8 cellular contexts compared by ENCODE assay signal in genomic region chr12:104288635-104289258, GRCh38. TPM values are rescaled to one million over a fixed set of nuclear protein-coding genes. Genes with fewer than 3 reads are reported as not detected.
DNase-seq lines count a peak whose midpoint lies in the region; ATAC-seq and TF ChIP-seq lines count a peak whose summit lies in the region.

No MANE protein-coding gene starts in this region.

- intact Hi-C loops in lower lobe of right lung (cut with DNase I): loop anchor here (5.0 kb wide), 1 partner anchor 71 kb away; the partner anchor contains the start of gene TXNRD1

- peaks cover 25% of the 10 kb centered on the region for H3K36me3 ChIP-seq in lower lobe of right lung

- H3K27ac Mint-ChIP-seq in activated CD4-positive, alpha-beta memory T cell treated with anti-CD3 and anti-CD28 coated beads, Interleukin-2, amount 10 ng/mL, durations not matched to agents 7 days and 5 days: peak overlapping the region; percentile 99

- CTCF ChIA-PET in activated CD4-positive, alpha-beta memory T cell treated with anti-CD3 and anti-CD28 coated beads, Interleukin-2, amount 10 ng/mL, durations not matched to agents 7 days and 5 days (lab: Charles Lee): interaction anchor here (0.9 to 7.0 kb wide), 12 partner anchors 13 to 180 kb away, joined by 3 to 76 read pairs (median 4); partner anchors contain the start of genes EID3, NFYB and TXNRD1

- no peaks in the 10 kb centered on the region for H3K9me3 Mint-ChIP-seq in activated CD4-positive, alpha-beta memory T cell treated with anti-CD3 and anti-CD28 coated beads, Interleukin-2, amount 10 ng/mL, durations not matched to agents 7 days and 5 days

- no peaks in the 10 kb centered on the region for H3K9me3 ChIP-seq in lower lobe of right lung

- H3K4me1 Mint-ChIP-seq in activated CD4-positive, alpha-beta memory T cell treated with anti-CD3 and anti-CD28 coated beads, Interleukin-2, amount 10 ng/mL, durations not matched to agents 7 days and 5 days: peaks cover 41% of the 10 kb centered on the region

- H3K4me3 ChIP-seq in lower lobe of right lung: peak overlapping the region; percentile 82

- peak overlapping the region; percentile 97 for H3K4me3 Mint-ChIP-seq in activated CD4-positive, alpha-beta memory T cell treated with anti-CD3 and anti-CD28 coated beads, Interleukin-2, amount 10 ng/mL, durations not matched to agents 7 days and 5 days

- ATAC-seq in GM19438 (IDR thresholded peaks at IDR 0.05; ENCODE audit: low read depth, unreplicated experiment) (peak; percentile 44), lower lobe of right lung (peak; percentile 81 to 86)

- peaks cover 35% of the 10 kb centered on the region for H3K36me3 Mint-ChIP-seq in activated CD4-positive, alpha-beta memory T cell treated with anti-CD3 and anti-CD28 coated beads, Interleukin-2, amount 10 ng/mL, durations not matched to agents 7 days and 5 days (ENCODE audit: low read depth)

- DNase-seq in HK-2 (ENCODE audit: unreplicated experiment) (peak; percentile 83), NCI-H82 (lab: John Stamatoyannopoulos, UW) (peak; percentile 94), ecto neural progenitor cell (ENCODE audit: low spot score) (peak; percentile 96), lower lobe of right lung (peak; percentile 86)
- peak; percentile 90 for DNase-seq in activated CD4-positive, alpha-beta memory T cell treated with anti-CD3 and anti-CD28 coated beads, Interleukin-2, amount 10 ng/mL, durations not matched to agents 7 days and 5 days
- peak; percentile 65 to 80 (median 79) for DNase-seq in stimulated activated CD4-positive, alpha-beta T cell treated with anti-CD3 and anti-CD28 coated beads, TNF-alpha, amount 100 ng/mL, for 4 hours (ENCODE audit: low read depth in 3 of 3)

- no peak for TF ChIP-seq CTCF in C4-2B (conservative IDR thresholded peaks at IDR 0.05)
- peak; percentile 6 for TF ChIP-seq CTCF in lower lobe of right lung (IDR thresholded peaks at IDR 0.05)

- peak overlapping the region; percentile 95 for H3K27ac ChIP-seq in C4-2B
- peak overlapping the region; percentile 93 for H3K27ac ChIP-seq in lower lobe of right lung

- peaks cover 51% of the 10 kb centered on the region for H3K4me1 ChIP-seq in lower lobe of right lung

- H3K27me3 ChIP-seq in lower lobe of right lung (ENCODE audit: low read depth): no peaks in the 10 kb centered on the region

- POLR2A ChIA-PET in activated CD4-positive, alpha-beta memory T cell treated with anti-CD3 and anti-CD28 coated beads, Interleukin-2, amount 10 ng/mL, durations not matched to agents 7 days and 5 days (lab: Charles Lee): interaction anchor here (0.6 to 8.2 kb wide), 17 partner anchors 8 to 360 kb away, joined by 3 to 151 read pairs (median 8); partner anchors contain the start of genes CHST11, EID3, HSP90B1 and NFYB

- H3K27me3 Mint-ChIP-seq in activated CD4-positive, alpha-beta memory T cell treated with anti-CD3 and anti-CD28 coated beads, Interleukin-2, amount 10 ng/mL, durations not matched to agents 7 days and 5 days: no peaks in the 10 kb centered on the region

RNA-seq across cellular contexts. Expression of gene EID3, which starts 14.8 kb away (rescaled TPM):
- 1 to 10 TPM; 3.4 to 4.2 TPM for total RNA-seq in activated CD4-positive, alpha-beta memory T cell treated with anti-CD3 and anti-CD28 coated beads, Interleukin-2, amount 10 ng/mL, durations not matched to agents 7 days and 5 days
- 3.3 TPM for total RNA-seq in lower lobe of right lung

Comparison
In these comparisons a context has a peak if more than half of its experiments do, and no peak if none do; other contexts are left out.
1. Peak in every context shown above with its lines: DNase-seq, ATAC-seq, H3K4me3 ChIP-seq and H3K27ac ChIP-seq.